Comparison of ENCODE assay signal across 1 cellular context in genomic region chr4:948101-948935, GRCh38.
TF ChIP-seq lines count a peak whose summit lies in the region.

No MANE protein-coding gene starts in this region.

TF ChIP-seq in WTC11, 78 proteins besides CTCF, POLR2A, EP300 and RAD21 (continued from another document):
- no peak for TF ChIP-seq MYBL2 (CRISPR knock-in tag; IDR thresholded peaks at IDR 0.05)
- no peak for TF ChIP-seq ZNF532 (CRISPR knock-in tag; IDR thresholded peaks at IDR 0.05; ENCODE audit: borderline replicate concordance)
- no peak for TF ChIP-seq ZNF317 (CRISPR knock-in tag; IDR thresholded peaks at IDR 0.05; ENCODE audit: borderline replicate concordance, low read depth)
- TF ChIP-seq PRRX2 (CRISPR knock-in tag; IDR thresholded peaks at IDR 0.05): no peak
- TF ChIP-seq KAT7 (CRISPR knock-in tag; IDR thresholded peaks at IDR 0.05; ENCODE audit: borderline replicate concordance): no peak
- TF ChIP-seq AR (CRISPR knock-in tag; IDR thresholded peaks at IDR 0.05): no peak
